ENCODE assay signal across 28 cellular contexts in the genomic region with DNA sequence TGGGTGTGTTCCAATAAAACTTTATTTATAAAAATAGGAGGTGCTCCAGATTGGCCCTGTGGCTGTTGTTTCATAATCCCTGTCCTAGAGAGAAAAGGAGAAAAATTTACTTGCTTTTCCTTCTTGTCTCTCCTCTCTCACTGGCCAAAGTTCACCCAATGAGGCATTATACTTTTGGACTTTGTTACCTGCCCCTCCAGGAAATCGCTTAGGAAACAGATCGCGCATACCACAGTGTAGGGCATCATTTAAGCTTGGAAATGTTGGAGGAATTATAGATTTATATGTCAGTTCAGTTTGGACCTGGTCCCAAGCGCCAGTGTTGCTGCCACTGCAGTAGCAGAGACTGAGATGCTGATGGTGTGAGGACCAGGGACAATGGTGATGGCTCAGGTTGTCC.
"Had no signal": no experiment of that assay in that cellular context is flagged by ENCODE, and none has a peak within 500 bp of the region (broad histone marks: within the 10 kb centered on the region; RNA-seq: fewer than 3 reads in every experiment).

No MANE protein-coding gene starts in this region.

- H3K4me3 ChIP-seq: ascending aorta, cardiac muscle cell, MG63, SJCRH30, SK-N-MC had no signal

- H3K27me3 Mint-ChIP-seq: activated CD4-positive, alpha-beta T cell treated with anti-CD3 and anti-CD28 coated beads, Interleukin-2, amount 10 ng/mL, durations not matched to agents 24 days and 14 days; activated CD8-positive, alpha-beta T cell treated with anti-CD3 and anti-CD28 coated beads for 36 hours; activated naive CD4-positive, alpha-beta T cell treated with anti-CD3 and anti-CD28 coated beads, Interleukin-2, amount 50 U/mL, for 24 hours; activated naive CD8-positive, alpha-beta T cell treated with anti-CD3 and anti-CD28 coated beads, Interleukin-2, amount 10 ng/mL, durations not matched to agents 7 days and 5 days had no signal

- H3K27ac Mint-ChIP-seq: activated CD4-positive, alpha-beta T cell treated with anti-CD3 and anti-CD28 coated beads, Interleukin-2, amount 10 ng/mL, durations not matched to agents 24 days and 14 days; activated CD8-positive, alpha-beta T cell treated with anti-CD3 and anti-CD28 coated beads for 36 hours; activated naive CD4-positive, alpha-beta T cell treated with anti-CD3 and anti-CD28 coated beads, Interleukin-2, amount 50 U/mL, for 24 hours; activated naive CD8-positive, alpha-beta T cell treated with anti-CD3 and anti-CD28 coated beads, Interleukin-2, amount 10 ng/mL, durations not matched to agents 7 days and 5 days; activated T-cell treated with anti-CD3 and anti-CD28 coated beads, Interleukin-2, amount 50 U/mL, for 72 hours; activated T-helper 17 cell treated with anti-CD3 and anti-CD28 coated beads, Interleukin-2, amount 50 U/mL, for 72 hours had no signal

- H3K27ac ChIP-seq: ascending aorta, cardiac muscle cell, SJCRH30, SK-N-MC had no signal

- H3K36me3 Mint-ChIP-seq: activated naive CD4-positive, alpha-beta T cell treated with anti-CD3 and anti-CD28 coated beads, Interleukin-2, amount 50 U/mL, for 24 hours; activated naive CD8-positive, alpha-beta T cell treated with anti-CD3 and anti-CD28 coated beads, Interleukin-2, amount 10 ng/mL, durations not matched to agents 7 days and 5 days had no signal

- H3K4me1 Mint-ChIP-seq: activated CD4-positive, alpha-beta T cell treated with anti-CD3 and anti-CD28 coated beads, Interleukin-2, amount 10 ng/mL, durations not matched to agents 24 days and 14 days; activated naive CD4-positive, alpha-beta T cell treated with anti-CD3 and anti-CD28 coated beads, Interleukin-2, amount 50 U/mL, for 24 hours; activated naive CD8-positive, alpha-beta T cell treated with anti-CD3 and anti-CD28 coated beads, Interleukin-2, amount 10 ng/mL, durations not matched to agents 7 days and 5 days; activated T-helper 17 cell treated with anti-CD3 and anti-CD28 coated beads, Interleukin-2, amount 50 U/mL, for 72 hours had no signal

- ATAC-seq: activated CD8-positive, alpha-beta T cell treated with anti-CD3 and anti-CD28 coated beads for 36 hours; activated T-cell treated with anti-CD3 and anti-CD28 coated beads, Interleukin-2, amount 50 U/mL, for 72 hours; activated T-helper 17 cell treated with anti-CD3 and anti-CD28 coated beads, Interleukin-2, amount 50 U/mL, for 72 hours; Panc1 had no signal

- H3K9me3 Mint-ChIP-seq: activated CD4-positive, alpha-beta T cell treated with anti-CD3 and anti-CD28 coated beads, Interleukin-2, amount 10 ng/mL, durations not matched to agents 24 days and 14 days; activated CD8-positive, alpha-beta T cell treated with anti-CD3 and anti-CD28 coated beads for 36 hours; activated naive CD4-positive, alpha-beta T cell treated with anti-CD3 and anti-CD28 coated beads, Interleukin-2, amount 50 U/mL, for 24 hours; activated naive CD8-positive, alpha-beta T cell treated with anti-CD3 and anti-CD28 coated beads, Interleukin-2, amount 10 ng/mL, durations not matched to agents 7 days and 5 days; activated T-cell treated with anti-CD3 and anti-CD28 coated beads, Interleukin-2, amount 50 U/mL, for 72 hours had no signal

- H3K9me3 ChIP-seq: ascending aorta, MG63, SJCRH30 had no signal

- H3K4me1 ChIP-seq: ascending aorta, SJCRH30 had no signal

- H3K36me3 ChIP-seq: ascending aorta, cardiac muscle cell, MG63, SJCRH30 had no signal

- H3K4me3 Mint-ChIP-seq: activated CD4-positive, alpha-beta T cell treated with anti-CD3 and anti-CD28 coated beads, Interleukin-2, amount 10 ng/mL, durations not matched to agents 24 days and 14 days; activated CD8-positive, alpha-beta T cell treated with anti-CD3 and anti-CD28 coated beads for 36 hours; activated naive CD4-positive, alpha-beta T cell treated with anti-CD3 and anti-CD28 coated beads, Interleukin-2, amount 50 U/mL, for 24 hours; activated naive CD8-positive, alpha-beta T cell treated with anti-CD3 and anti-CD28 coated beads, Interleukin-2, amount 10 ng/mL, durations not matched to agents 7 days and 5 days; activated T-cell treated with anti-CD3 and anti-CD28 coated beads, Interleukin-2, amount 50 U/mL, for 72 hours; activated T-helper 17 cell treated with anti-CD3 and anti-CD28 coated beads, Interleukin-2, amount 50 U/mL, for 72 hours had no signal

- H3K27me3 ChIP-seq: ascending aorta, cardiac muscle cell, MG63, SJCRH30 had no signal

- DNase-seq: activated CD4-positive, alpha-beta T cell treated with anti-CD3 and anti-CD28 coated beads, Interleukin-2, amount 10 ng/mL, durations not matched to agents 24 days and 14 days; activated CD4-positive, alpha-beta T cell treated with anti-CD3 and anti-CD28 coated beads, Interleukin-2, amount 50 U/mL, for 4 hours; activated CD8-positive, alpha-beta T cell treated with anti-CD3 and anti-CD28 coated beads for 36 hours; activated effector memory CD4-positive, alpha-beta T cell treated with anti-CD3 and anti-CD28 coated beads, Interleukin-2, amount 50 U/mL, for 16 hours; activated naive CD4-positive, alpha-beta T cell; activated naive CD8-positive, alpha-beta T cell treated with anti-CD3 and anti-CD28 coated beads, Interleukin-2, amount 10 ng/mL, durations not matched to agents 7 days and 5 days; activated T-cell treated with anti-CD3 and anti-CD28 coated beads, Interleukin-2, amount 50 U/mL, for 1 hour; activated T-cell treated with anti-CD3 and anti-CD28 coated beads, Interleukin-2, amount 50 U/mL, for 72 hours; amygdala; Karpas-422; KBM-7; MG63; NCI-H1048; NCI-H1105 treated with DMSO at 0.1 percent for 48 hours; NCI-H1436; NCI-H1694; NCI-H1930; NCI-H345; NCI-H524 treated with DMSO at 0.1 percent for 48 hours; SHP77; SJCRH30; T1000 had no signal
